ENCODE assay signal across 14 cellular contexts in the genomic region with DNA sequence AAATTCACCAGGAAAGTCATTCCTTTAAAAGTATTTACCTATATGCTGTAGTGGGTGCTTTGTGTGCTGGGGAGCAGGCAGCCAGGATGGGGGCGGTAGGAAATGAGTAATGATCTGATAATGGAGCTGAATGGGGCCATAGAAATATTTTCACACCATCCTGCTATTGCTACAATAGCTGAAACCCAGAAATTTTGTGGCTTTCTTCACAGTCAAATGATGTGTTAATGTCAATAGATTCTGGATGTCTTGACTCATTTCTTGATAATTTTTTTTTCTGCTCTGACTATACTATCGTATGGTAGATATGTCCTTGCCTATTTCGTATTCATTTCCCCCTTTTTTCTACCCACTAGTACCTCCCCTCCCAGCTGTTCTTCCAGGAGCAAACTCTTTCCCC. TPM values are rescaled to one million over a fixed set of nuclear protein-coding genes. Genes with fewer than 3 reads are reported as not detected.
A peak's percentile ranks its signal among the peaks of the same experiment; 100 is the strongest.
DNase-seq lines count a peak whose midpoint lies in the region; ATAC-seq and FAIRE-seq lines count a peak whose summit lies in the region.
"Had no signal": no experiment of that assay in that cellular context is flagged by ENCODE, and none has a peak within 500 bp of the region (broad histone marks: within the 10 kb centered on the region; RNA-seq: fewer than 3 reads in every experiment).

No MANE protein-coding gene starts in this region.

- H3K27ac Mint-ChIP-seq in T-cell = no peak overlapping the region
- H3K27ac Mint-ChIP-seq: activated B cell treated with CpG ODN at 0.5 μM for 24 hours had no signal

- no peak for FAIRE-seq in frontal cortex (lab: Jason Lieb, UNC)

- no peaks in the 10 kb centered on the region for H3K9me3 Mint-ChIP-seq in T-cell
- H3K9me3 Mint-ChIP-seq: activated B cell treated with CpG ODN at 0.5 μM for 24 hours had no signal

- H3K9ac ChIP-seq in BLaER1 treated with 17β-estradiol and CSF1 and Interleukin-3, amounts not matched to agents 10 nM and 100 nM = 0 out of 22 replicates have a peak overlapping the region, but pooled peaks of 1 of the 11 experiments have one; percentile 21

- DNase-seq in T-cell = no peak
- no peak for DNase-seq in frontal cortex (ENCODE audit: low spot score in 2 of 2)
- DNase-seq in amygdala (lab: John Stamatoyannopoulos, UW) = no peak
- DNase-seq in NCI-H446 treated with DMSO at 0.1 percent for 48 hours (lab: John Stamatoyannopoulos, UW) = no peak
- DNase-seq: activated B cell treated with CpG ODN at 0.5 μM for 24 hours, body of pancreas, MG63, substantia nigra had no signal

- H3K27me3 ChIP-seq in BLaER1 treated with 17β-estradiol and CSF1 and Interleukin-3, amounts not matched to agents 10 nM and 100 nM = no peaks in the 10 kb centered on the region
- H3K27me3 ChIP-seq: body of pancreas, MG63 had no signal

- no peaks in the 10 kb centered on the region; a peak in 2 of 22 replicates for H3K9me3 ChIP-seq in BLaER1 treated with 17β-estradiol and CSF1 and Interleukin-3, amounts not matched to agents 10 nM and 100 nM (replicated peaks in 1 of 11)
- H3K9me3 ChIP-seq: body of pancreas, MG63 had no signal

- peaks cover 0 to 47% (median 17%) of the 10 kb centered on the region in 11 experiments; a peak in 7 of 22 replicates for H3K36me3 ChIP-seq in BLaER1 treated with 17β-estradiol and CSF1 and Interleukin-3, amounts not matched to agents 10 nM and 100 nM
- H3K36me3 ChIP-seq: MG63 had no signal

- POLR2A ChIA-PET in T-cell (lab: Charles Lee) = no interaction called here

- no peaks in the 10 kb centered on the region for H3K4me1 Mint-ChIP-seq in T-cell

- CTCF ChIA-PET in T-cell (lab: Charles Lee) = no interaction called here

- H3K4me3 Mint-ChIP-seq in T-cell = no peak overlapping the region
- H3K4me3 Mint-ChIP-seq: activated B cell treated with CpG ODN at 0.5 μM for 24 hours had no signal

- ATAC-seq in GM18870 (IDR thresholded peaks at IDR 0.05; ENCODE audit: unreplicated experiment) (peak; percentile 96), HG02623 (IDR thresholded peaks at IDR 0.05; ENCODE audit: unreplicated experiment) (peak; percentile 79), HG03521 (IDR thresholded peaks at IDR 0.05; ENCODE audit: unreplicated experiment) (peak; percentile 65), T-cell (replicated peaks in 1 of 4) (no peak)
- ATAC-seq: body of pancreas had no signal

- H3K27ac ChIP-seq in BLaER1 treated with 17β-estradiol and CSF1 and Interleukin-3, amounts not matched to agents 10 nM and 100 nM = peak overlapping the region in 10 of 11 experiments; percentile 20 to 71 (median 50); a peak in 17 of 22 replicates
- H3K27ac ChIP-seq: body of pancreas, C4-2B, skin epidermis had no signal

- peaks cover 37 to 73% (median 61%) of the 10 kb centered on the region in 10 experiments for H3K4me1 ChIP-seq in BLaER1 treated with 17β-estradiol and CSF1 and Interleukin-3, amounts not matched to agents 10 nM and 100 nM

- peak overlapping the region; percentile 25 to 71 (median 57) for H3K4me2 ChIP-seq in BLaER1 treated with 17β-estradiol and CSF1 and Interleukin-3, amounts not matched to agents 10 nM and 100 nM

- H3K36me3 Mint-ChIP-seq in T-cell = no peaks in the 10 kb centered on the region

- no peak overlapping the region for H3K4me3 ChIP-seq in BLaER1 treated with 17β-estradiol and CSF1 and Interleukin-3, amounts not matched to agents 10 nM and 100 nM
- H3K4me3 ChIP-seq: body of pancreas, MG63, skin epidermis had no signal

- H4K20me1 ChIP-seq in BLaER1 treated with 17β-estradiol and CSF1 and Interleukin-3, amounts not matched to agents 10 nM and 100 nM = no peaks in the 10 kb centered on the region

- no peaks in the 10 kb centered on the region for H3K27me3 Mint-ChIP-seq in T-cell

RNA-seq across cellular contexts. Expression of a gene that starts 59.5 kb away (rescaled TPM):
- total RNA-seq in T-cell (under 1 TPM in 1 of 5 donors, not detected in 4; 0.03 TPM), frontal cortex (42.8 TPM)
- total RNA-seq: activated B cell treated with CpG ODN at 0.5 μM for 24 hours had no signal

Comparison
In these comparisons a context has a peak if more than half of its experiments do, and no peak if none do; other contexts are left out.
1. ATAC-seq: peak in GM18870 (single experiment), HG02623 (single experiment) and HG03521 (single experiment); none in T-cell (0 of 4).
2. RNA of a gene that starts 59.5 kb away (total RNA-seq): 42.8 TPM in frontal cortex (single experiment); 0.03 TPM in T-cell; every median in the first group is over 10 times any median in the second.